1 cellular context compared by ENCODE assay signal in genomic region chr17:77101521-77102410, GRCh38.
TF ChIP-seq lines count a peak whose summit lies in the region.

No MANE protein-coding gene starts in this region.

TF ChIP-seq in HepG2, 621 proteins besides CTCF, POLR2A, EP300 and RAD21 (continued from another document and continues in another):
- TF ChIP-seq NFAT5 (CRISPR knock-in tag; IDR thresholded peaks at IDR 0.05): no peak
- TF ChIP-seq NCOA2 (CRISPR knock-in tag; IDR thresholded peaks at IDR 0.05): peak; percentile 49; the same call in 1 of the 2 replicates
- TF ChIP-seq KDM2A (CRISPR knock-in tag; IDR thresholded peaks at IDR 0.05; ENCODE audit: borderline replicate concordance, low read depth): peak; percentile 52; the same call in 1 of the 2 replicates
- TF ChIP-seq RBAK (CRISPR knock-in tag; IDR thresholded peaks at IDR 0.05): no peak
- TF ChIP-seq MATR3 (CRISPR knock-in tag; IDR thresholded peaks at IDR 0.05): no peak
- TF ChIP-seq, protein P1, sequence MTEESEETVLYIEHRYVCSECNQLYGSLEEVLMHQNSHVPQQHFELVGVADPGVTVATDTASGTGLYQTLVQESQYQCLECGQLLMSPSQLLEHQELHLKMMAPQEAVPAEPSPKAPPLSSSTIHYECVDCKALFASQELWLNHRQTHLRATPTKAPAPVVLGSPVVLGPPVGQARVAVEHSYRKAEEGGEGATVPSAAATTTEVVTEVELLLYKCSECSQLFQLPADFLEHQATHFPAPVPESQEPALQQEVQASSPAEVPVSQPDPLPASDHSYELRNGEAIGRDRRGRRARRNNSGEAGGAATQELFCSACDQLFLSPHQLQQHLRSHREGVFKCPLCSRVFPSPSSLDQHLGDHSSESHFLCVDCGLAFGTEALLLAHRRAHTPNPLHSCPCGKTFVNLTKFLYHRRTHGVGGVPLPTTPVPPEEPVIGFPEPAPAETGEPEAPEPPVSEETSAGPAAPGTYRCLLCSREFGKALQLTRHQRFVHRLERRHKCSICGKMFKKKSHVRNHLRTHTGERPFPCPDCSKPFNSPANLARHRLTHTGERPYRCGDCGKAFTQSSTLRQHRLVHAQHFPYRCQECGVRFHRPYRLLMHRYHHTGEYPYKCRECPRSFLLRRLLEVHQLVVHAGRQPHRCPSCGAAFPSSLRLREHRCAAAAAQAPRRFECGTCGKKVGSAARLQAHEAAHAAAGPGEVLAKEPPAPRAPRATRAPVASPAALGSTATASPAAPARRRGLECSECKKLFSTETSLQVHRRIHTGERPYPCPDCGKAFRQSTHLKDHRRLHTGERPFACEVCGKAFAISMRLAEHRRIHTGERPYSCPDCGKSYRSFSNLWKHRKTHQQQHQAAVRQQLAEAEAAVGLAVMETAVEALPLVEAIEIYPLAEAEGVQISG (CRISPR knock-in tag; IDR thresholded peaks at IDR 0.05): no peak; the same call in 1 of the 2 replicates
- TF ChIP-seq ATRX (CRISPR knock-in tag; IDR thresholded peaks at IDR 0.05; ENCODE audit: borderline replicate concordance): no peak
- TF ChIP-seq ARID3A (IDR thresholded peaks at IDR 0.05; ENCODE audit: low read depth, low read length): peak; percentile 73; the same call in 1 of the 2 replicates
- TF ChIP-seq BCL6 (CRISPR knock-in tag; IDR thresholded peaks at IDR 0.05): 0 out of 2 replicates have a peak, but pooled peaks have one; percentile 15
- TF ChIP-seq HNF1B (CRISPR knock-in tag; IDR thresholded peaks at IDR 0.05): peak; percentile 62; the same call in 1 of the 2 replicates
- TF ChIP-seq KLF11 (CRISPR knock-in tag; IDR thresholded peaks at IDR 0.05): no peak
- TF ChIP-seq ZFYVE20 (CRISPR knock-in tag; IDR thresholded peaks at IDR 0.05; ENCODE audit: borderline replicate concordance, low read depth): no peak
- no peak for TF ChIP-seq ZNF766 (CRISPR knock-in tag; IDR thresholded peaks at IDR 0.05; ENCODE audit: borderline replicate concordance)
- TF ChIP-seq HMGXB3 (CRISPR knock-in tag; IDR thresholded peaks at IDR 0.05; ENCODE audit: borderline replicate concordance): no peak
- TF ChIP-seq, protein P2, sequence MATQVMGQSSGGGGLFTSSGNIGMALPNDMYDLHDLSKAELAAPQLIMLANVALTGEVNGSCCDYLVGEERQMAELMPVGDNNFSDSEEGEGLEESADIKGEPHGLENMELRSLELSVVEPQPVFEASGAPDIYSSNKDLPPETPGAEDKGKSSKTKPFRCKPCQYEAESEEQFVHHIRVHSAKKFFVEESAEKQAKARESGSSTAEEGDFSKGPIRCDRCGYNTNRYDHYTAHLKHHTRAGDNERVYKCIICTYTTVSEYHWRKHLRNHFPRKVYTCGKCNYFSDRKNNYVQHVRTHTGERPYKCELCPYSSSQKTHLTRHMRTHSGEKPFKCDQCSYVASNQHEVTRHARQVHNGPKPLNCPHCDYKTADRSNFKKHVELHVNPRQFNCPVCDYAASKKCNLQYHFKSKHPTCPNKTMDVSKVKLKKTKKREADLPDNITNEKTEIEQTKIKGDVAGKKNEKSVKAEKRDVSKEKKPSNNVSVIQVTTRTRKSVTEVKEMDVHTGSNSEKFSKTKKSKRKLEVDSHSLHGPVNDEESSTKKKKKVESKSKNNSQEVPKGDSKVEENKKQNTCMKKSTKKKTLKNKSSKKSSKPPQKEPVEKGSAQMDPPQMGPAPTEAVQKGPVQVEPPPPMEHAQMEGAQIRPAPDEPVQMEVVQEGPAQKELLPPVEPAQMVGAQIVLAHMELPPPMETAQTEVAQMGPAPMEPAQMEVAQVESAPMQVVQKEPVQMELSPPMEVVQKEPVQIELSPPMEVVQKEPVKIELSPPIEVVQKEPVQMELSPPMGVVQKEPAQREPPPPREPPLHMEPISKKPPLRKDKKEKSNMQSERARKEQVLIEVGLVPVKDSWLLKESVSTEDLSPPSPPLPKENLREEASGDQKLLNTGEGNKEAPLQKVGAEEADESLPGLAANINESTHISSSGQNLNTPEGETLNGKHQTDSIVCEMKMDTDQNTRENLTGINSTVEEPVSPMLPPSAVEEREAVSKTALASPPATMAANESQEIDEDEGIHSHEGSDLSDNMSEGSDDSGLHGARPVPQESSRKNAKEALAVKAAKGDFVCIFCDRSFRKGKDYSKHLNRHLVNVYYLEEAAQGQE (IDR thresholded peaks at IDR 0.05; ENCODE audit: borderline replicate concordance in 1 of 2, low read depth in 1 of 2, low read length in 2 of 2): no peak
- TF ChIP-seq, protein P3, sequence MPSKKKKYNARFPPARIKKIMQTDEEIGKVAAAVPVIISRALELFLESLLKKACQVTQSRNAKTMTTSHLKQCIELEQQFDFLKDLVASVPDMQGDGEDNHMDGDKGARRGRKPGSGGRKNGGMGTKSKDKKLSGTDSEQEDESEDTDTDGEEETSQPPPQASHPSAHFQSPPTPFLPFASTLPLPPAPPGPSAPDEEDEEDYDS (CRISPR knock-in tag; IDR thresholded peaks at IDR 0.05): no peak
- TF ChIP-seq, protein P4, sequence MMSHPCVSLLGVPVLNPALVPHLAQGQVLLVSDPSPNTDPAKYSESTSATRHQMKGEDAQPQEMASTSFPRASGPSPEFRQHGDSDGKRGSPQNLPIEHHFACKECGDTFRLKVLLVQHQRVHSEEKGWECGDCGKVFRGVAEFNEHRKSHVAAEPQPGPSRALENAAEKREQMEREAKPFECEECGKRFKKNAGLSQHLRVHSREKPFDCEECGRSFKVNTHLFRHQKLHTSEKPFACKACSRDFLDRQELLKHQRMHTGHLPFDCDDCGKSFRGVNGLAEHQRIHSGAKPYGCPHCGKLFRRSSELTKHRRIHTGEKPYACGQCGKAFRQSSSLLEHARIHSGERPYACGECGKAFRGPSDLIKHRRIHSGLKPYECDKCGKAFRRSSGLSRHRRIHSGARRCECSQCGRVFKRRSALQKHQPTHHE (CRISPR knock-in tag; IDR thresholded peaks at IDR 0.05; ENCODE audit: borderline replicate concordance): no peak
- TF ChIP-seq CCDC6 (CRISPR knock-in tag; IDR thresholded peaks at IDR 0.05): peak; percentile 67; the same call in 1 of the 2 replicates
- TF ChIP-seq, protein P5, sequence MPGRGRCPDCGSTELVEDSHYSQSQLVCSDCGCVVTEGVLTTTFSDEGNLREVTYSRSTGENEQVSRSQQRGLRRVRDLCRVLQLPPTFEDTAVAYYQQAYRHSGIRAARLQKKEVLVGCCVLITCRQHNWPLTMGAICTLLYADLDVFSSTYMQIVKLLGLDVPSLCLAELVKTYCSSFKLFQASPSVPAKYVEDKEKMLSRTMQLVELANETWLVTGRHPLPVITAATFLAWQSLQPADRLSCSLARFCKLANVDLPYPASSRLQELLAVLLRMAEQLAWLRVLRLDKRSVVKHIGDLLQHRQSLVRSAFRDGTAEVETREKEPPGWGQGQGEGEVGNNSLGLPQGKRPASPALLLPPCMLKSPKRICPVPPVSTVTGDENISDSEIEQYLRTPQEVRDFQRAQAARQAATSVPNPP (CRISPR knock-in tag; IDR thresholded peaks at IDR 0.05): no peak
- TF ChIP-seq ZNF281 (CRISPR knock-in tag; IDR thresholded peaks at IDR 0.05; ENCODE audit: borderline replicate concordance): no peak
